8 cellular contexts compared by ENCODE assay signal in the genomic region with DNA sequence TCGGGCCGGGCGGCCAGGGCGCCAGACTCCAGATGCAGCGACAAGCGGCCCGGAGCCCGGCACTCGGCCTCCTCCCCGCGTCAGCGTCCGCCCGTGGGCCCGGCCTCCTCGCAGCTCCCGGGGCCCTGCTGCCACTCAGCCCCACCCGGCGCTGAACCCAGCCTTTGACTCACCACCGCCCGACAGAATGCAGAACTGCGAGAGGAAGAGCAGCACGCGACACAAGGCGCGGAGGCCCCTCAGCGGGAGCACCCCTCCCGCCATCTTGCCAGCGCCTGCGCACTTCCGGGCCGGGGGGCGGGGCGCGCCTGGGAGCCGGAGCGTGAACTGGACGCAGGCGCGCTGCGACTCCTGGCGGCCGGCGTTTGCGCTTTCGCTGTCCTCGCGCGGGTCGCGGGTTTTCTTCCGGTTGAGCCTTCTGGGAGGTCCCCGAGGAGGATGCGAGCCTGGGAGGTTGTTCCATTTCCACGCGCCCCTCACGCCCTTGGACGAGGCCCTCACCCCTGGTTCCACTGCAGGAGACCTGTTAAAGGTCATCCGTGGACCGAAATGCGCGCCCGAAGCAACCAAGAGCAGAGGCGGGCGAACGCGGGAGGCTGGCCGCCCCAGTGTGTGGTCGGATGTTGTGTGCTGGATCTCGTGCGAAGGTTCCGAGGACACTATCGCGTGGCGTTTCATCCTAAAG. TPM values are rescaled to one million over a fixed set of nuclear protein-coding genes. Genes with fewer than 3 reads are reported as not detected.
DNase-seq lines count a peak whose midpoint lies in the region; ATAC-seq and TF ChIP-seq lines count a peak whose summit lies in the region.

A gene with protein sequence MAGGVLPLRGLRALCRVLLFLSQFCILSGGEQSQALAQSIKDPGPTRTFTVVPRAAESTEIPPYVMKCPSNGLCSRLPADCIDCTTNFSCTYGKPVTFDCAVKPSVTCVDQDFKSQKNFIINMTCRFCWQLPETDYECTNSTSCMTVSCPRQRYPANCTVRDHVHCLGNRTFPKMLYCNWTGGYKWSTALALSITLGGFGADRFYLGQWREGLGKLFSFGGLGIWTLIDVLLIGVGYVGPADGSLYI (minus strand): TSS at position 284 of the 685 bp plus-strand sequence. CDS start 20 bp downstream, at position 264.

- H3K9me3 Mint-ChIP-seq in activated naive CD8-positive, alpha-beta T cell treated with anti-CD3 and anti-CD28 coated beads, Interleukin-2, amount 50 U/mL, for 24 hours, result no peaks in the 10 kb centered on the region

- WGBS in upper lobe of left lung, 2 donors, result 0 to 2% methylated on average over 11 of the region's 75 CpGs

- intact Hi-C loops in cardiac septum (cut with DNase I), result loop anchor here (5.0 kb wide), 1 partner anchor 360 kb away; no protein-coding TSS in a partner anchor
- intact Hi-C loops in posterior cingulate gyrus (cut with DNase I), result loop anchor here (1.0 kb wide), 1 partner anchor 72 kb away; a partner anchor contains a TSS

- peaks cover 47% of the 10 kb centered on the region for H3K4me1 Mint-ChIP-seq in activated naive CD8-positive, alpha-beta T cell treated with anti-CD3 and anti-CD28 coated beads, Interleukin-2, amount 50 U/mL, for 24 hours

- H3K4me1 ChIP-seq in upper lobe of left lung, result peaks cover 24 to 35% (median 28%) of the 10 kb centered on the region in 4 donors

- peak; percentile 87 for ATAC-seq in HG02678 (IDR thresholded peaks at IDR 0.05; ENCODE audit: unreplicated experiment)
- ATAC-seq in activated naive CD8-positive, alpha-beta T cell treated with anti-CD3 and anti-CD28 coated beads, Interleukin-2, amount 50 U/mL, for 24 hours, result peak; percentile 94
- peak; percentile 98 to 99 for ATAC-seq in upper lobe of left lung (ENCODE audit: low FRiP score in 2 of 2)

- DNase-seq in NCI-H1105 treated with DMSO at 0.1 percent for 48 hours (lab: John Stamatoyannopoulos, UW) (peak; percentile 93), SW 1271 (lab: John Stamatoyannopoulos, UW) (peak; percentile 73 to 95), cardiac septum (ENCODE audit: low spot score) (peak; percentile 97), posterior cingulate gyrus (peak; percentile 85 to 98 (median 92)), upper lobe of left lung (peak; percentile 95 to 100)
- peak; percentile 96 for DNase-seq in activated naive CD8-positive, alpha-beta T cell treated with anti-CD3 and anti-CD28 coated beads, Interleukin-2, amount 50 U/mL, for 24 hours

- H3K36me3 ChIP-seq in upper lobe of left lung, result peaks cover 0 to 28% (median 5%) of the 10 kb centered on the region in 4 donors

- TF ChIP-seq POLR2A in upper lobe of left lung (IDR thresholded peaks at IDR 0.05), result peak; percentile 16 to 98 (median 93)

- H3K27me3 ChIP-seq in upper lobe of left lung, result no peaks in the 10 kb centered on the region

- peak within 1 kb of the TSS; percentile 71 to 91 (median 86) for H3K4me3 ChIP-seq in upper lobe of left lung

- no peaks in the 10 kb centered on the region for H3K9me3 ChIP-seq in upper lobe of left lung

- peak in 2 of 4 donors; percentile 57 to 58 for TF ChIP-seq EP300 in upper lobe of left lung (IDR thresholded peaks at IDR 0.05)

- peak within 1 kb of the TSS; percentile 97 to 100 (median 99) for H3K27ac ChIP-seq in upper lobe of left lung

- peak within 1 kb of the TSS; percentile 92 for H3K27ac Mint-ChIP-seq in activated naive CD8-positive, alpha-beta T cell treated with anti-CD3 and anti-CD28 coated beads, Interleukin-2, amount 50 U/mL, for 24 hours

- H3K27me3 Mint-ChIP-seq in activated naive CD8-positive, alpha-beta T cell treated with anti-CD3 and anti-CD28 coated beads, Interleukin-2, amount 50 U/mL, for 24 hours, result no peaks in the 10 kb centered on the region

- H3K36me3 Mint-ChIP-seq in activated naive CD8-positive, alpha-beta T cell treated with anti-CD3 and anti-CD28 coated beads, Interleukin-2, amount 50 U/mL, for 24 hours (ENCODE audit: low read depth), result peaks cover 22% of the 10 kb centered on the region

- TF ChIP-seq CTCF in GM12873 (IDR thresholded peaks at IDR 0.05; ENCODE audit: insufficient read depth, low read depth, low read length, missing control alignments), result peak; percentile 67
- TF ChIP-seq CTCF in upper lobe of left lung (IDR thresholded peaks at IDR 0.05), result peak; percentile 77 to 98 (median 96)

- H3K4me3 Mint-ChIP-seq in activated naive CD8-positive, alpha-beta T cell treated with anti-CD3 and anti-CD28 coated beads, Interleukin-2, amount 50 U/mL, for 24 hours, result peak within 1 kb of the TSS; percentile 91

RNA-seq across cellular contexts. Expression of the gene that starts here (rescaled TPM):
- total RNA-seq in cardiac septum (45.0 TPM), upper lobe of left lung (10 to 100 TPM; 14.0 to 60.2 (median 46.5) TPM)

Comparison
In these comparisons a context has a peak if more than half of its experiments do, and no peak if none do; other contexts are left out.
1. Peak in every context shown above with its lines: DNase-seq, ATAC-seq, H3K4me3 ChIP-seq and H3K27ac ChIP-seq.